ENCODE assay signal across 19 cellular contexts in the genomic region with DNA sequence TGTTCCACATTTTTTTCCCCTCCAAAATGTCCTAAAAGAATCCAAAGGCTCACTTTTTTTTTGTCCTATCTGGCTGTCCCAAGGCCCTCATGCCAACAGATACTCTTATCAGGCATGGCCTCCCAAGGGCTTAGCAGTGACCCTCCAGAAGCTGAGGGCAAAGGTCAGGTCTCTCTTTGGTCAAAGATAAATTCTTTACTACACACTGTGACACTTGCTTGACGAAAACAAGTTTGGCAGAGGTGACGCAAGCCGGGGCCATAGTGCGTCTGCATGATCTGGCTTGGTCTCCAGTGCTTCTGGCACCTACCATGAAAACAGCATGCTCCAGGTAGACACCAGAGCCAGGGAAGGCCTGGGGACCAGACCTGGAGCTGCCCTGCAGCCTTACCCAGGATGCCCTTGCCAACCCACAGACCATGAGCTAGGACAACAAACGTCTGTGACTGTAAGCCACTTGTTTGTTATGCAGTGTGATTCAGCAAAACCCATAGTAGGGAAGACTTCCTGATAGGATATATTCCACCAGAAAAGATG. TPM values are rescaled to one million over a fixed set of nuclear protein-coding genes. Genes with fewer than 3 reads are reported as not detected.
DNase-seq lines count a peak whose midpoint lies in the region; ATAC-seq and TF ChIP-seq lines count a peak whose summit lies in the region.
"Had no signal": no experiment of that assay in that cellular context is flagged by ENCODE, and none has a peak within 500 bp of the region (broad histone marks: within the 10 kb centered on the region; RNA-seq: fewer than 3 reads in every experiment).

No MANE protein-coding gene starts in this region.

- CTCF ChIA-PET in Caco-2 (lab: Charles Lee) = interaction anchor here (1.2 to 1.9 kb wide), 2 partner anchors 29 to 31 kb away, joined by 5 to 10 read pairs; no protein-coding TSS in a partner anchor

- POLR2A ChIA-PET in Caco-2 (lab: Charles Lee) = no interaction called here

- H3K9me3 Mint-ChIP-seq in Caco-2 (ENCODE audit: unreplicated experiment) = peaks cover 2% of the 10 kb centered on the region
- H3K9me3 Mint-ChIP-seq in neural progenitor cell = no peaks in the 10 kb centered on the region

- ATAC-seq in GM19351 (IDR thresholded peaks at IDR 0.05; ENCODE audit: unreplicated experiment) (no peak), HG03432 (IDR thresholded peaks at IDR 0.05; ENCODE audit: unreplicated experiment) (no peak), HG02938 (IDR thresholded peaks at IDR 0.05; ENCODE audit: unreplicated experiment) (no peak)
- ATAC-seq: SK-N-SH treated with all-trans-retinoic acid at 6 μM for 48 hours had no signal

- peaks cover 11% of the 10 kb centered on the region for H3K36me3 Mint-ChIP-seq in Caco-2 (ENCODE audit: insufficient read depth, unreplicated experiment)
- no peaks in the 10 kb centered on the region for H3K36me3 Mint-ChIP-seq in neural progenitor cell

- intact Hi-C loops in Caco-2 (cut with micrococcal nuclease; ENCODE audit: unreplicated experiment) = loop anchor here (1.0 to 2.0 kb wide), 4 partner anchors 20 to 124 kb away; no protein-coding TSS in a partner anchor

- no peak overlapping the region for H2AFZ ChIP-seq in neural progenitor cell (replicated peaks)
- H2AFZ ChIP-seq: PC-9 had no signal

- no peaks in the 10 kb centered on the region for H3K27me3 Mint-ChIP-seq in Caco-2 (ENCODE audit: insufficient read depth, unreplicated experiment)
- H3K27me3 Mint-ChIP-seq in neural progenitor cell (ENCODE audit: insufficient read depth, low read depth) = peaks cover 4% of the 10 kb centered on the region

- 0 out of 2 replicates have a peak overlapping the region, but pooled peaks have one; percentile 40 for H3K4me2 ChIP-seq in BLaER1
- no peak overlapping the region for H3K4me2 ChIP-seq in neural progenitor cell
- H3K4me2 ChIP-seq: PC-9 had no signal

- H3K4me1 Mint-ChIP-seq in Caco-2 (ENCODE audit: low read depth, unreplicated experiment) = peaks cover 61% of the 10 kb centered on the region
- peaks cover 10% of the 10 kb centered on the region for H3K4me1 Mint-ChIP-seq in neural progenitor cell

- H3K9ac ChIP-seq in BLaER1 = no peak overlapping the region
- H3K9ac ChIP-seq in neural progenitor cell = no peak overlapping the region

- H3K4me3 Mint-ChIP-seq in Caco-2 (ENCODE audit: unreplicated experiment) = peak overlapping the region; percentile 3
- no peak overlapping the region for H3K4me3 Mint-ChIP-seq in neural progenitor cell

- H3K27ac Mint-ChIP-seq in Caco-2 (ENCODE audit: unreplicated experiment) = peak overlapping the region; percentile 44
- peak overlapping the region; percentile 12 for H3K27ac Mint-ChIP-seq in neural progenitor cell

- H3K9me3 ChIP-seq in BLaER1 = peaks cover 3% of the 10 kb centered on the region; the same call in 1 of the 2 replicates
- peaks cover 4% of the 10 kb centered on the region; the same call in 1 of the 2 replicates for H3K9me3 ChIP-seq in Caco-2
- H3K9me3 ChIP-seq in neural progenitor cell (ENCODE audit: low read depth) = no peaks in the 10 kb centered on the region

- H3K27ac ChIP-seq in BLaER1 (no peak overlapping the region), coronary artery (no peak overlapping the region), neural progenitor cell (no peak overlapping the region)
- H3K27ac ChIP-seq: C4-2B, PC-9, RWPE1 had no signal

- H3K79me2 ChIP-seq in neural progenitor cell (ENCODE audit: low read depth) = no peaks in the 10 kb centered on the region

- DNase-seq in Caco-2 (peak; percentile 93 to 94), coronary artery (ENCODE audit: low spot score) (peak; percentile 33), neural progenitor cell (ENCODE audit: low spot score) (no peak)
- DNase-seq: COR-L47, GDM1, GOT3, NCI-H1436, NCI-H1930, NCI-H345, NCI-H526, SIG-M5 had no signal

- H4K20me1 ChIP-seq in BLaER1 (no peaks in the 10 kb centered on the region), neural progenitor cell (ENCODE audit: low read depth) (no peaks in the 10 kb centered on the region)

- H3K4me3 ChIP-seq in BLaER1 = no peak overlapping the region
- H3K4me3 ChIP-seq in Caco-2 (ENCODE audit: low read depth, low read length) = no peak overlapping the region
- H3K4me3 ChIP-seq in coronary artery = no peak overlapping the region
- no peak overlapping the region for H3K4me3 ChIP-seq in neural progenitor cell
- H3K4me3 ChIP-seq: PC-9 had no signal

- H3K36me3 ChIP-seq in BLaER1 (no peaks in the 10 kb centered on the region), Caco-2 (ENCODE audit: control insufficient read depth, insufficient read depth, low read length) (no peaks in the 10 kb centered on the region), neural progenitor cell (no peaks in the 10 kb centered on the region)

- no TSS peak for BruUV-seq in Caco-2 (replicated peaks; lab: Mats Ljungman, UMichigan)

- H3K27me3 ChIP-seq in BLaER1 = no peaks in the 10 kb centered on the region
- H3K27me3 ChIP-seq in Caco-2 (replicated peaks; ENCODE audit: control insufficient read depth, insufficient read depth, low read length) = no peaks in the 10 kb centered on the region
- no peaks in the 10 kb centered on the region for H3K27me3 ChIP-seq in neural progenitor cell

- TF ChIP-seq CTCF in Caco-2 (IDR thresholded peaks at IDR 0.05; ENCODE audit: insufficient read depth in 1 of 2, low read depth in 1 of 2, low read length in 1 of 2, severe bottlenecking in 1 of 2, unreplicated experiment in 1 of 2) = no peak
- TF ChIP-seq CTCF in coronary artery (IDR thresholded peaks at IDR 0.05) = no peak
- no peak for TF ChIP-seq CTCF in neural progenitor cell (IDR thresholded peaks at IDR 0.05)

- H3K4me1 ChIP-seq in BLaER1 (peaks cover 82% of the 10 kb centered on the region), Caco-2 (peaks cover 55% of the 10 kb centered on the region), neural progenitor cell (no peaks in the 10 kb centered on the region)

- no peaks in the 10 kb centered on the region for H3F3A ChIP-seq in neural progenitor cell (ENCODE audit: low read depth)

RNA-seq across cellular contexts. Expression of a gene that starts 48.5 kb away (rescaled TPM):
- total RNA-seq in Caco-2 (2022) (29.5 and 31.7 TPM in 2 replicates), neural progenitor cell (ENCODE audit: low replicate concordance) (1.2 and 2.0 TPM in 2 replicates)
- total RNA-seq: PC-9 had no signal

RNA-seq across cellular contexts. Expression of a gene that starts 50.9 kb away (rescaled TPM):
- total RNA-seq in Caco-2 (2022) = 814 and 893 TPM in 2 replicates
- total RNA-seq in neural progenitor cell (ENCODE audit: low replicate concordance) = 308 and 386 TPM in 2 replicates

RNA-seq across cellular contexts. Expression of a gene that starts 51.1 kb away (rescaled TPM):
- total RNA-seq in Caco-2 (2022) = 86.7 and 94.7 TPM in 2 replicates
- total RNA-seq in neural progenitor cell (ENCODE audit: low replicate concordance) = 25.1 and 38.7 TPM in 2 replicates

Comparison
In these comparisons a context has a peak if more than half of its experiments do, and no peak if none do; other contexts are left out.
1. RNA of a gene that starts 48.5 kb away (total RNA-seq): 29.5 to 31.7 TPM in Caco-2; 1.2 to 2.0 TPM in neural progenitor cell; every median in the first group is over 10 times any median in the second.